8 cellular contexts compared by ENCODE assay signal in the genomic region with DNA sequence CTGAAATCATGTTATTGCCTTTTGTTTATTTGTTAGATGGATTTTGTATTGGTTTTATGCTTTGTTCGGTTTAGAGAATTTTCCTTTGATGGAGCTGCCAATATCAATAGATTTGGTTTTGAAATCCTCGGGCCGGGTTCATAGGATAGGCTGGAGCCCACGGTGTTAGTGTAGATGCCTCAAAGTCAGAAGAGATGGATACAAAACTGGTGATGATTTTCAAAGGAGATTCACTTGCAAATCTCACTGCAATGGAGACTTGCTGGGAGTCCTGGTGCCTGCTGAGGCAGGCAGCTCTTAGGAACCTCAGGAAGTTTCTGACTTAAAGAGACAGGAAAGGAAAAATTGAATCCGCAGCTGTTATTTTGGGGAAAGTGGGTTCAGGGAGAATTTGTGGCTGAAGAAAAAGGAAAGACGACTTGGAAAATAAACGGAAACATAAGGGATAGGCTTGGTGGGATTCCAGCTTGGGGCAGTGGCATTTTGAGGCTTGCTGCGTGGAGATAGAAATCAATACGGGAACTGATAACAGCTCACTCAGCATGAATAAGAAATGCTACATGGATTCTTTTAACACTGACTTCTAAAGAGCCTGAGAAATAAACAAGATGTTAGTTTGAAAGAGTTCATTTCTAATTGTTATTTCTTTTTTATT.
A peak's percentile ranks its signal among the peaks of the same experiment; 100 is the strongest.
DNase-seq lines count a peak whose midpoint lies in the region; ATAC-seq and TF ChIP-seq lines count a peak whose summit lies in the region.

No MANE protein-coding gene starts in this region.

- CTCF ChIA-PET in OCI-LY7 (lab: Charles Lee; ENCODE audit: unreplicated experiment): no interaction called here

- no TSS peak for BruUV-seq in OCI-LY7 (replicated peaks; lab: Mats Ljungman, UMichigan)

- POLR2A ChIA-PET in OCI-LY7 (lab: Charles Lee): interaction anchor here (0.6 kb wide), 1 partner anchor 67 kb away, joined by 3 read pairs; no protein-coding TSS in a partner anchor

- peaks cover 26 to 51% (median 32%) of the 10 kb centered on the region in 11 experiments for H3K27me3 ChIP-seq in BLaER1 treated with 17β-estradiol and CSF1 and Interleukin-3, amounts not matched to agents 10 nM and 100 nM
- H3K27me3 ChIP-seq in osteoblast (ENCODE audit: insufficient read depth, low read length): no peaks in the 10 kb centered on the region

- TF ChIP-seq CTCF in OCI-LY7 (conservative IDR thresholded peaks at IDR 0.05; ENCODE audit: low read length): no peak
- TF ChIP-seq CTCF in fibroblast of pulmonary artery (IDR thresholded peaks at IDR 0.05; ENCODE audit: low read length, missing control alignments): no peak
- TF ChIP-seq CTCF in osteoblast (IDR thresholded peaks at IDR 0.05; ENCODE audit: extremely low read depth, low read depth, low read length): no peak

- ATAC-seq in HG03457 (IDR thresholded peaks at IDR 0.05; ENCODE audit: unreplicated experiment): no peak

- H3K9me3 ChIP-seq in BLaER1 treated with 17β-estradiol and CSF1 and Interleukin-3, amounts not matched to agents 10 nM and 100 nM (replicated peaks in 1 of 11): no peaks in the 10 kb centered on the region
- H3K9me3 ChIP-seq in OCI-LY7 (ENCODE audit: low read length) (no peaks in the 10 kb centered on the region), osteoblast (ENCODE audit: low read depth, low read length) (no peaks in the 10 kb centered on the region)

- H2AFZ ChIP-seq in OCI-LY7 (ENCODE audit: low read length): no peak overlapping the region
- peak overlapping the region; percentile 68 for H2AFZ ChIP-seq in osteoblast (ENCODE audit: low read length)

- H3K9ac ChIP-seq in BLaER1 treated with 17β-estradiol and CSF1 and Interleukin-3, amounts not matched to agents 10 nM and 100 nM: peak overlapping the region in 2 of 11 experiments; percentile 60 to 66; a peak in 1 of 22 replicates

- peak overlapping the region; percentile 51 to 73 (median 62); a peak in 13 of 20 replicates for H3K4me3 ChIP-seq in BLaER1 treated with 17β-estradiol and CSF1 and Interleukin-3, amounts not matched to agents 10 nM and 100 nM
- H3K4me3 ChIP-seq in OCI-LY7 (ENCODE audit: low read depth, low read length, poor library complexity, severe bottlenecking) (no peak overlapping the region), fibroblast of pulmonary artery (replicated peaks; ENCODE audit: low read depth, low read length) (peak overlapping the region; percentile 82), osteoblast (ENCODE audit: insufficient read depth, low read length) (peak overlapping the region; percentile 64)

- peaks cover 18 to 36% (median 31%) of the 10 kb centered on the region in 10 experiments for H3K4me1 ChIP-seq in BLaER1 treated with 17β-estradiol and CSF1 and Interleukin-3, amounts not matched to agents 10 nM and 100 nM
- H3K4me1 ChIP-seq in OCI-LY7 (ENCODE audit: insufficient read depth, low read length, poor library complexity, severe bottlenecking) (no peaks in the 10 kb centered on the region), osteoblast (ENCODE audit: insufficient read depth, low read length) (peaks cover 4% of the 10 kb centered on the region)

- intact Hi-C loops in OCI-LY7 (cut with micrococcal nuclease; ENCODE audit: unreplicated experiment): no loop called here

- no peaks in the 10 kb centered on the region for H3K36me3 ChIP-seq in BLaER1 treated with 17β-estradiol and CSF1 and Interleukin-3, amounts not matched to agents 10 nM and 100 nM
- H3K36me3 ChIP-seq in OCI-LY7 (ENCODE audit: insufficient read depth, low read length) (no peaks in the 10 kb centered on the region), osteoblast (ENCODE audit: insufficient read depth, low read length) (no peaks in the 10 kb centered on the region)

- H3K27ac ChIP-seq in BLaER1 treated with 17β-estradiol and CSF1 and Interleukin-3, amounts not matched to agents 10 nM and 100 nM: no peak overlapping the region
- no peak overlapping the region for H3K27ac ChIP-seq in OCI-LY7 (ENCODE audit: low read depth, low read length, poor library complexity, severe bottlenecking)
- H3K27ac ChIP-seq in osteoblast (ENCODE audit: low read depth, low read length): no peak overlapping the region

- no peaks in the 10 kb centered on the region for H4K20me1 ChIP-seq in BLaER1 treated with 17β-estradiol and CSF1 and Interleukin-3, amounts not matched to agents 10 nM and 100 nM
- H4K20me1 ChIP-seq in OCI-LY7 (ENCODE audit: insufficient read depth, low read length): no peaks in the 10 kb centered on the region
- H4K20me1 ChIP-seq in osteoblast (ENCODE audit: insufficient read depth, low read length): no peaks in the 10 kb centered on the region

- peak overlapping the region; percentile 72 to 98 (median 93) for H3K4me2 ChIP-seq in BLaER1 treated with 17β-estradiol and CSF1 and Interleukin-3, amounts not matched to agents 10 nM and 100 nM
- peak overlapping the region; percentile 59; the same call in 1 of the 2 replicates for H3K4me2 ChIP-seq in OCI-LY7 (ENCODE audit: low read length)
- peak overlapping the region; percentile 67 for H3K4me2 ChIP-seq in osteoblast (ENCODE audit: insufficient read depth, low read length)

- no peak for DNase-seq in OCI-LY7 (ENCODE audit: low spot score)
- DNase-seq in fibroblast of pulmonary artery (ENCODE audit: low read depth): peak; percentile 34
- DNase-seq in osteoblast (ENCODE audit: insufficient read length, low spot score, missing footprints): no peak
- no peak for DNase-seq in HuH-7 (ENCODE audit: low spot score)
- no peak for DNase-seq in OCI-M2 (lab: John Stamatoyannopoulos, UW; ENCODE audit: unreplicated experiment)
- no peak for DNase-seq in NCI-H446 treated with DMSO at 0.1 percent for 48 hours (lab: John Stamatoyannopoulos, UW)

- no peaks in the 10 kb centered on the region for H3K9me2 ChIP-seq in OCI-LY7 (ENCODE audit: insufficient read depth, low read length)

- H3K79me2 ChIP-seq in OCI-LY7 (ENCODE audit: insufficient read depth, low read depth, low read length) (no peaks in the 10 kb centered on the region), osteoblast (ENCODE audit: insufficient read depth, low read length) (no peaks in the 10 kb centered on the region)
